ENCODE assay signal across 24 cellular contexts in the genomic region with DNA sequence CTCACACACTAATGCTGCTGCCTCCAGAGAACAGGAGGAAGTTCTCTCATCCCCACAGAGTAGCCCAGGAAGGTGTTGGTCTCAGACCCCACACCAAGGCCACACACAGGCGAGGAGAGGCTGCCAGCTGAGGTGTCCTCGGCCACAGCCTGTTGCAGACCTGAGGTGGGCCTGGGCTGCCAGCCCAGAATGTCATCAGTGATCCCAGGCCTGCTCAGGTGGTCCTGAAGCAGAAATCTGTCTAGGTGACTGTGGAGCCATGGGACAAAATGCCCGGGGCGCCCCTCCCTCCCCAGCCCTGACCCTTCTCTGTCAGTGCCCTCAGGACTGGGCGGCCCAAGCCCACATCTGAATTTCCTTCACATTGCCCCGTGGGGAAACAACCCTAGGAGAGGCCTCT. TPM values are rescaled to one million over a fixed set of nuclear protein-coding genes. Genes with fewer than 3 reads are reported as not detected.
DNase-seq lines count a peak whose midpoint lies in the region; ATAC-seq, FAIRE-seq and TF ChIP-seq lines count a peak whose summit lies in the region.
"Had no signal": no experiment of that assay in that cellular context is flagged by ENCODE, and none has a peak within 500 bp of the region (broad histone marks: within the 10 kb centered on the region; RNA-seq: fewer than 3 reads in every experiment).

No MANE protein-coding gene starts in this region.

- peak overlapping the region; percentile 45 for H3K27ac Mint-ChIP-seq in activated naive CD4-positive, alpha-beta T cell treated with anti-CD3 and anti-CD28 coated beads, Interleukin-2, amount 10 ng/mL, durations not matched to agents 7 days and 5 days
- peak overlapping the region; percentile 9 for H3K27ac Mint-ChIP-seq in endothelial cell (ENCODE audit: unreplicated experiment)
- peak overlapping the region; percentile 68 for H3K27ac Mint-ChIP-seq in stimulated activated naive B cell treated with anti-CD40 and anti-IgM and Interleukin-4, amounts not matched to agents 10 μg/mL and 1 μg/mL and 100 μg/mL, for 72 hours
- H3K27ac Mint-ChIP-seq: GM23338, HFFc6 had no signal

- CTCF ChIA-PET in activated naive CD4-positive, alpha-beta T cell treated with anti-CD3 and anti-CD28 coated beads, Interleukin-2, amount 10 ng/mL, durations not matched to agents 7 days and 5 days (lab: Charles Lee) = no interaction called here

- H3K4me1 Mint-ChIP-seq in activated naive CD4-positive, alpha-beta T cell treated with anti-CD3 and anti-CD28 coated beads, Interleukin-2, amount 10 ng/mL, durations not matched to agents 7 days and 5 days = peaks cover 11% of the 10 kb centered on the region
- H3K4me1 Mint-ChIP-seq in endothelial cell (ENCODE audit: unreplicated experiment) = peaks cover 32% of the 10 kb centered on the region
- H3K4me1 Mint-ChIP-seq in stimulated activated naive B cell treated with anti-CD40 and anti-IgM and Interleukin-4, amounts not matched to agents 10 μg/mL and 1 μg/mL and 100 μg/mL, for 72 hours = peaks cover 0 to 2% of the 10 kb centered on the region in 2 donors

- no peaks in the 10 kb centered on the region for H3K27me3 Mint-ChIP-seq in activated naive CD4-positive, alpha-beta T cell treated with anti-CD3 and anti-CD28 coated beads, Interleukin-2, amount 10 ng/mL, durations not matched to agents 7 days and 5 days
- H3K27me3 Mint-ChIP-seq in endothelial cell (ENCODE audit: unreplicated experiment) = peaks cover 19% of the 10 kb centered on the region
- H3K27me3 Mint-ChIP-seq in stimulated activated naive B cell treated with anti-CD40 and anti-IgM and Interleukin-4, amounts not matched to agents 10 μg/mL and 1 μg/mL and 100 μg/mL, for 72 hours = no peaks in the 10 kb centered on the region
- H3K27me3 Mint-ChIP-seq: CD4-positive, CD25-positive, alpha-beta regulatory T cell had no signal

- no peaks in the 10 kb centered on the region for H3K9me3 Mint-ChIP-seq in activated naive CD4-positive, alpha-beta T cell treated with anti-CD3 and anti-CD28 coated beads, Interleukin-2, amount 10 ng/mL, durations not matched to agents 7 days and 5 days
- no peaks in the 10 kb centered on the region for H3K9me3 Mint-ChIP-seq in endothelial cell (ENCODE audit: unreplicated experiment)
- no peaks in the 10 kb centered on the region for H3K9me3 Mint-ChIP-seq in stimulated activated naive B cell treated with anti-CD40 and anti-IgM and Interleukin-4, amounts not matched to agents 10 μg/mL and 1 μg/mL and 100 μg/mL, for 72 hours
- H3K9me3 Mint-ChIP-seq: CD4-positive, CD25-positive, alpha-beta regulatory T cell; CD8-positive, alpha-beta memory T cell; GM23338; HFFc6 had no signal

- no peak for DNase-seq in activated naive CD4-positive, alpha-beta T cell treated with anti-CD3 and anti-CD28 coated beads, Interleukin-2, amount 10 ng/mL, durations not matched to agents 7 days and 5 days
- DNase-seq in activated naive CD4-positive, alpha-beta T cell treated with Interleukin-2 at 50 U/mL for 16 hours = no peak
- DNase-seq in endothelial cell (ENCODE audit: low spot score) (no peak), RCC 7860 (ENCODE audit: low spot score) (no peak), NCI-H345 treated with DMSO at 0.1 percent for 48 hours (lab: John Stamatoyannopoulos, UW; ENCODE audit: unreplicated experiment) (no peak)
- DNase-seq in stimulated activated naive B cell treated with anti-CD40 and anti-IgM and Interleukin-4, amounts not matched to agents 10 μg/mL and 1 μg/mL and 100 μg/mL, for 72 hours = no peak
- DNase-seq: 8988T; C1 segment of cervical spinal cord; CD4-positive, CD25-positive, alpha-beta regulatory T cell; CD8-positive, alpha-beta memory T cell; COR-L47; DMS 273 treated with DMSO at 0.1 percent for 48 hours; DMS53; HCEC 1CT; HFFc6 had no signal

- H3K36me3 Mint-ChIP-seq in activated naive CD4-positive, alpha-beta T cell treated with anti-CD3 and anti-CD28 coated beads, Interleukin-2, amount 10 ng/mL, durations not matched to agents 7 days and 5 days = peaks cover 12% of the 10 kb centered on the region
- peaks cover 12% of the 10 kb centered on the region for H3K36me3 Mint-ChIP-seq in endothelial cell (ENCODE audit: low read depth, unreplicated experiment)
- H3K36me3 Mint-ChIP-seq in stimulated activated naive B cell treated with anti-CD40 and anti-IgM and Interleukin-4, amounts not matched to agents 10 μg/mL and 1 μg/mL and 100 μg/mL, for 72 hours = peaks cover 33 to 42% of the 10 kb centered on the region in 2 donors

- H3K27ac ChIP-seq in VCaP = 0 out of 2 replicates have a peak overlapping the region, but pooled peaks have one; percentile 14
- H3K27ac ChIP-seq: HL-60 had no signal

- H3K4me3 Mint-ChIP-seq in activated naive CD4-positive, alpha-beta T cell treated with anti-CD3 and anti-CD28 coated beads, Interleukin-2, amount 10 ng/mL, durations not matched to agents 7 days and 5 days = no peak overlapping the region
- H3K4me3 Mint-ChIP-seq in endothelial cell (ENCODE audit: unreplicated experiment) = no peak overlapping the region
- no peak overlapping the region for H3K4me3 Mint-ChIP-seq in stimulated activated naive B cell treated with anti-CD40 and anti-IgM and Interleukin-4, amounts not matched to agents 10 μg/mL and 1 μg/mL and 100 μg/mL, for 72 hours
- H3K4me3 Mint-ChIP-seq: CD4-positive, CD25-positive, alpha-beta regulatory T cell; CD8-positive, alpha-beta memory T cell; GM23338; HFFc6 had no signal

- no peak for FAIRE-seq in RCC 7860 (lab: Jason Lieb, UNC)
- FAIRE-seq: G401.6, GM12891, GM19239, H54 had no signal

- ATAC-seq in stimulated activated naive B cell treated with anti-CD40 and anti-IgM and Interleukin-4, amounts not matched to agents 10 μg/mL and 1 μg/mL and 100 μg/mL, for 72 hours (replicated peaks) = no peak
- no peak for ATAC-seq in GM19467 (IDR thresholded peaks at IDR 0.05; ENCODE audit: unreplicated experiment)
- ATAC-seq: GM23338 had no signal

- TF ChIP-seq CTCF in VCaP (conservative IDR thresholded peaks at IDR 0.05) (no peak), endothelial cell (IDR thresholded peaks at IDR 0.05; ENCODE audit: unreplicated experiment) (no peak)

RNA-seq across cellular contexts. Expression of a gene that starts 43.5 kb away (rescaled TPM):
- 297 TPM for total RNA-seq in endothelial cell (ENCODE audit: unreplicated experiment)
- total RNA-seq: CD4-positive, CD25-positive, alpha-beta regulatory T cell; HT1080 had no signal

Comparison
In these comparisons a context has a peak if more than half of its experiments do, and no peak if none do; other contexts are left out.
1. H3K27ac Mint-ChIP-seq: peak in every context shown above with its lines; median percentile 68 in stimulated activated naive B cell treated with anti-CD40 and anti-IgM and Interleukin-4, amounts not matched to agents 10 μg/mL and 1 μg/mL and 100 μg/mL, for 72 hours; 45 in activated naive CD4-positive, alpha-beta T cell treated with anti-CD3 and anti-CD28 coated beads, Interleukin-2, amount 10 ng/mL, durations not matched to agents 7 days and 5 days; 9 in endothelial cell.